Comparison of ENCODE assay signal across 8 cellular contexts in the genomic region with DNA sequence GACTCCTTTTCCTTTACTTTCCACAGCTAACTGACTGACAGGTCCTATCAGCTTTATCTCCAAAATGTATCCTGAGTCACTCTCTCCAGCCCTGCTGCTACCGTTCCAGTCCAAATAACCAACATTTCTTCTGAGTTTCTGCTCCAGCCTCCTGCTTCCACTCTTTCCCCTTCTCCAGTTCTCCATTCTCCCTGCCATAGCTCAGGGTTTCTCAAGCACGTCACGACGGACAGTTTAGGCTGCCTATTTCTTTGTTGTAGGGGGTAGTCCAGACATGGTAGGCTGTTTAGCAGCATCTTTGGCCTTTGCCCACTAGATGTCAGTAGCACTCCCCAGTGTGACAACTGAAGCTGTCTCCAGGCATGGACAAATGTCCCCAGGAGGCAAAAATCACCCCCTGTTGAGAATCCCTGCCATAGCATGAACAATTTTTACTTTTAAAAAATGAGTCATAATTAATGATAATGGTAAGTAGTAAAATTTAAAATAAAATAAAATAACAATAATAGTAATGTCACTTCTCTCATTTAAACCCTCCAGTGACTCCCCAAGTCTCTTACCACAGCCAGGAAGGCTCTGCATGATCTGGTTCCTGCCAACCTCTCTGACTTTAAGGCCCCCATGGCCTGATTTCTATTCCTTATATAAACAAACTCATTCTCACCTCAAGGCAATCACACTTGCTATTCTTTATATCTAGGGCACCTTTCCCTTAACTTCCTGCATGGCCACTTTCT.
A peak's percentile ranks its signal among the peaks of the same experiment; 100 is the strongest.
DNase-seq lines count a peak whose midpoint lies in the region; ATAC-seq and TF ChIP-seq lines count a peak whose summit lies in the region.

No MANE protein-coding gene starts in this region.

- no peak overlapping the region for H3K9ac ChIP-seq in fibroblast of lung (ENCODE audit: insufficient read depth, low read length)
- H3K9ac ChIP-seq in neural progenitor cell, result no peak overlapping the region

- H3K27me3 Mint-ChIP-seq in neural progenitor cell (ENCODE audit: insufficient read depth, low read depth), result no peaks in the 10 kb centered on the region

- peaks cover 1% of the 10 kb centered on the region for H3K36me3 Mint-ChIP-seq in neural progenitor cell

- peaks cover 5% of the 10 kb centered on the region for H3K9me3 Mint-ChIP-seq in neural progenitor cell

- peak overlapping the region; percentile 38 for H3K27ac Mint-ChIP-seq in neural progenitor cell

- H3F3A ChIP-seq in neural progenitor cell (ENCODE audit: low read depth), result no peaks in the 10 kb centered on the region

- H3K4me1 ChIP-seq in fibroblast of lung (ENCODE audit: control insufficient read depth, extremely low read depth, insufficient read depth, low read length) (peaks cover 3% of the 10 kb centered on the region), neural progenitor cell (peaks cover 3% of the 10 kb centered on the region), tibial artery (peaks cover 0 to 7% (median 0%) of the 10 kb centered on the region in 4 donors)

- DNase-seq in ELF-1 (ENCODE audit: low read depth, low spot score) (peak; percentile 86), HUDEP-2 (lab: John Stamatoyannopoulos, UW; ENCODE audit: unreplicated experiment in 76 of 76) (peak in 69 of 76 experiments; percentile 2 to 79 (median 46)), OCI-M2 (lab: John Stamatoyannopoulos, UW; ENCODE audit: unreplicated experiment) (peak; percentile 39), activated T-cell treated with anti-CD3 and anti-CD28 coated beads for 48 hours (ENCODE audit: low read depth) (peak; percentile 39), fibroblast of lung (ENCODE audit: low read depth in 2 of 2) (peak; percentile 55 to 72), neural progenitor cell (ENCODE audit: low spot score) (peak; percentile 87), tibial artery (peak; percentile 41 to 67)

- no peaks in the 10 kb centered on the region for H3K27me3 ChIP-seq in fibroblast of lung (ENCODE audit: control insufficient read depth, insufficient read depth, low read length)
- no peaks in the 10 kb centered on the region for H3K27me3 ChIP-seq in neural progenitor cell
- no peaks in the 10 kb centered on the region for H3K27me3 ChIP-seq in tibial artery

- peak; percentile 90 to 96 for TF ChIP-seq CTCF in fibroblast of lung (conservative IDR thresholded peaks at IDR 0.05 in 1 of 2, IDR thresholded peaks at IDR 0.05 in 1 of 2; ENCODE audit: low read depth in 1 of 2, low read length in 2 of 2)
- TF ChIP-seq CTCF in neural progenitor cell (IDR thresholded peaks at IDR 0.05), result peak; percentile 92
- peak; percentile 67 to 82 for TF ChIP-seq CTCF in tibial artery (IDR thresholded peaks at IDR 0.05)

- H2AFZ ChIP-seq in fibroblast of lung (ENCODE audit: low read length), result peak overlapping the region; percentile 95
- H2AFZ ChIP-seq in neural progenitor cell (replicated peaks), result peak overlapping the region; percentile 99

- intact Hi-C loops in tibial artery (cut with DNase I; ENCODE audit: low total_unique reads), result no loop called here

- no peaks in the 10 kb centered on the region for H3K36me3 ChIP-seq in fibroblast of lung (ENCODE audit: control insufficient read depth, insufficient read depth, low read length)
- no peaks in the 10 kb centered on the region for H3K36me3 ChIP-seq in neural progenitor cell
- H3K36me3 ChIP-seq in tibial artery, result no peaks in the 10 kb centered on the region

- H3K4me1 Mint-ChIP-seq in neural progenitor cell, result peaks cover 9% of the 10 kb centered on the region

- no peaks in the 10 kb centered on the region for H3K79me2 ChIP-seq in fibroblast of lung (ENCODE audit: control insufficient read depth, insufficient read depth, low read length)
- H3K79me2 ChIP-seq in neural progenitor cell (ENCODE audit: low read depth), result no peaks in the 10 kb centered on the region

- no peaks in the 10 kb centered on the region for H3K9me3 ChIP-seq in fibroblast of lung (ENCODE audit: control insufficient read depth, insufficient read depth, low read depth, low read length)
- H3K9me3 ChIP-seq in neural progenitor cell (ENCODE audit: low read depth), result no peaks in the 10 kb centered on the region
- peaks cover 0 to 6% (median 3%) of the 10 kb centered on the region in 3 donors for H3K9me3 ChIP-seq in tibial artery

- H3K4me3 ChIP-seq in fibroblast of lung (replicated peaks in 1 of 4; ENCODE audit: control extremely low read depth in 1 of 4, insufficient read depth in 1 of 4, low read depth in 3 of 4, low read length in 4 of 4) (no peak overlapping the region), neural progenitor cell (no peak overlapping the region), tibial artery (no peak overlapping the region)

- H4K20me1 ChIP-seq in fibroblast of lung (ENCODE audit: control insufficient read depth, extremely low read depth, insufficient read depth, low read length) (no peaks in the 10 kb centered on the region), neural progenitor cell (ENCODE audit: low read depth) (no peaks in the 10 kb centered on the region)

- H3K4me3 Mint-ChIP-seq in neural progenitor cell, result no peak overlapping the region

- H3K4me2 ChIP-seq in fibroblast of lung (ENCODE audit: extremely low read depth, insufficient read depth, low read length) (peak overlapping the region; percentile 81), neural progenitor cell (no peak overlapping the region)

- H3K27ac ChIP-seq in fibroblast of lung (ENCODE audit: insufficient read depth, low read length) (no peak overlapping the region), neural progenitor cell (no peak overlapping the region), tibial artery (no peak overlapping the region)

- ATAC-seq in GM21576 (IDR thresholded peaks at IDR 0.05; ENCODE audit: unreplicated experiment), result peak; percentile 99
